In genomic region chrX:12948495-12948894, GRCh38 we compare ENCODE assay signal across 1 cellular context.
TF ChIP-seq lines count a peak whose summit lies in the region.

No MANE protein-coding gene starts in this region.

TF ChIP-seq in WTC11, 78 proteins besides CTCF, POLR2A, EP300 and RAD21:
- TF ChIP-seq E2F5 (CRISPR knock-in tag; IDR thresholded peaks at IDR 0.05): no peak
- TF ChIP-seq ZNF232 (CRISPR knock-in tag; IDR thresholded peaks at IDR 0.05): no peak
- TF ChIP-seq SOX15 (CRISPR knock-in tag; IDR thresholded peaks at IDR 0.05): no peak
- TF ChIP-seq NR2C2 (CRISPR knock-in tag; IDR thresholded peaks at IDR 0.05): no peak
- TF ChIP-seq, protein P1, sequence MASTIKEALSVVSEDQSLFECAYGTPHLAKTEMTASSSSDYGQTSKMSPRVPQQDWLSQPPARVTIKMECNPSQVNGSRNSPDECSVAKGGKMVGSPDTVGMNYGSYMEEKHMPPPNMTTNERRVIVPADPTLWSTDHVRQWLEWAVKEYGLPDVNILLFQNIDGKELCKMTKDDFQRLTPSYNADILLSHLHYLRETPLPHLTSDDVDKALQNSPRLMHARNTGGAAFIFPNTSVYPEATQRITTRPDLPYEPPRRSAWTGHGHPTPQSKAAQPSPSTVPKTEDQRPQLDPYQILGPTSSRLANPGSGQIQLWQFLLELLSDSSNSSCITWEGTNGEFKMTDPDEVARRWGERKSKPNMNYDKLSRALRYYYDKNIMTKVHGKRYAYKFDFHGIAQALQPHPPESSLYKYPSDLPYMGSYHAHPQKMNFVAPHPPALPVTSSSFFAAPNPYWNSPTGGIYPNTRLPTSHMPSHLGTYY (CRISPR knock-in tag; IDR thresholded peaks at IDR 0.05): no peak
- TF ChIP-seq, protein P2, sequence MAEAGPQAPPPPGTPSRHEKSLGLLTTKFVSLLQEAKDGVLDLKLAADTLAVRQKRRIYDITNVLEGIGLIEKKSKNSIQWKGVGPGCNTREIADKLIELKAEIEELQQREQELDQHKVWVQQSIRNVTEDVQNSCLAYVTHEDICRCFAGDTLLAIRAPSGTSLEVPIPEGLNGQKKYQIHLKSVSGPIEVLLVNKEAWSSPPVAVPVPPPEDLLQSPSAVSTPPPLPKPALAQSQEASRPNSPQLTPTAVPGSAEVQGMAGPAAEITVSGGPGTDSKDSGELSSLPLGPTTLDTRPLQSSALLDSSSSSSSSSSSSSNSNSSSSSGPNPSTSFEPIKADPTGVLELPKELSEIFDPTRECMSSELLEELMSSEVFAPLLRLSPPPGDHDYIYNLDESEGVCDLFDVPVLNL (CRISPR knock-in tag; IDR thresholded peaks at IDR 0.05; ENCODE audit: borderline replicate concordance, low read depth): no peak
- no peak for TF ChIP-seq ZNF416 (CRISPR knock-in tag; IDR thresholded peaks at IDR 0.05)
- TF ChIP-seq ESRRA (CRISPR knock-in tag; IDR thresholded peaks at IDR 0.05; ENCODE audit: borderline replicate concordance): no peak
